8 cellular contexts compared by ENCODE assay signal in genomic region chr19:46487802-46488445, GRCh38. TPM values are rescaled to one million over a fixed set of nuclear protein-coding genes. Genes with fewer than 3 reads are reported as not detected.
DNase-seq lines count a peak whose midpoint lies in the region; ATAC-seq and TF ChIP-seq lines count a peak whose summit lies in the region.

No MANE protein-coding gene starts in this region.

- ATAC-seq in natural killer cell (peak; percentile 65 to 92 (median 90)), GM19395 (IDR thresholded peaks at IDR 0.05; ENCODE audit: unreplicated experiment) (no peak)
- peak; percentile 67 to 72 for ATAC-seq in stimulated activated naive B cell treated with anti-CD40 and anti-IgM and Interleukin-4, amounts not matched to agents 10 μg/mL and 1 μg/mL and 100 μg/mL, for 72 hours (replicated peaks)

- no peaks in the 10 kb centered on the region for H3K36me3 ChIP-seq in OCI-LY3 (replicated peaks; ENCODE audit: low read depth, low read length)
- H3K36me3 ChIP-seq in fibroblast of lung (ENCODE audit: control insufficient read depth, insufficient read depth, low read length): no peaks in the 10 kb centered on the region

- peak; percentile 55 for DNase-seq in HPDE6-E6E7 (ENCODE audit: extremely low spot score)
- DNase-seq in activated T-cell treated with anti-CD3 and anti-CD28 coated beads, Interleukin-2, amount 50 U/mL, for 24 hours: peak; percentile 90
- DNase-seq in fibroblast of lung (ENCODE audit: low read depth in 2 of 2): peak; percentile 48 to 71
- DNase-seq in natural killer cell: peak; percentile 73
- DNase-seq in stimulated activated naive B cell treated with anti-CD40 and anti-IgM and Interleukin-4, amounts not matched to agents 10 μg/mL and 1 μg/mL and 100 μg/mL, for 72 hours: peak; percentile 52

- H2AFZ ChIP-seq in OCI-LY3 (ENCODE audit: low read depth, low read length) (peak overlapping the region; percentile 82), fibroblast of lung (ENCODE audit: low read length) (peak overlapping the region; percentile 47)

- TF ChIP-seq CTCF in C4-2B (conservative IDR thresholded peaks at IDR 0.05) (peak; percentile 81), OCI-LY3 (IDR thresholded peaks at IDR 0.05; ENCODE audit: low read depth, low read length) (peak; percentile 97), fibroblast of lung (conservative IDR thresholded peaks at IDR 0.05 in 1 of 2, IDR thresholded peaks at IDR 0.05 in 1 of 2; ENCODE audit: low read depth in 1 of 2, low read length in 2 of 2) (peak; percentile 93 to 99), natural killer cell (IDR thresholded peaks at IDR 0.05) (peak; percentile 85)

- H3K27ac ChIP-seq in C4-2B (no peak overlapping the region), OCI-LY3 (ENCODE audit: low read length) (no peak overlapping the region), fibroblast of lung (ENCODE audit: insufficient read depth, low read length) (no peak overlapping the region)

- no peaks in the 10 kb centered on the region for H3K36me3 Mint-ChIP-seq in activated T-cell treated with anti-CD3 and anti-CD28 coated beads, Interleukin-2, amount 50 U/mL, for 24 hours (ENCODE audit: low read depth)
- H3K36me3 Mint-ChIP-seq in natural killer cell: no peaks in the 10 kb centered on the region
- H3K36me3 Mint-ChIP-seq in stimulated activated naive B cell treated with anti-CD40 and anti-IgM and Interleukin-4, amounts not matched to agents 10 μg/mL and 1 μg/mL and 100 μg/mL, for 72 hours: no peaks in the 10 kb centered on the region

- H3K4me1 ChIP-seq in OCI-LY3 (ENCODE audit: low read length): peaks cover 7% of the 10 kb centered on the region; the same call in 1 of the 2 replicates
- peaks cover 7% of the 10 kb centered on the region for H3K4me1 ChIP-seq in fibroblast of lung (ENCODE audit: control insufficient read depth, extremely low read depth, insufficient read depth, low read length)

- H3K79me2 ChIP-seq in OCI-LY3 (ENCODE audit: low read length): no peaks in the 10 kb centered on the region
- no peaks in the 10 kb centered on the region for H3K79me2 ChIP-seq in fibroblast of lung (ENCODE audit: control insufficient read depth, insufficient read depth, low read length)

- peak overlapping the region; percentile 57 for H3K4me3 ChIP-seq in OCI-LY3 (ENCODE audit: low read length)
- H3K4me3 ChIP-seq in fibroblast of lung (replicated peaks in 1 of 4; ENCODE audit: control extremely low read depth in 1 of 4, insufficient read depth in 1 of 4, low read depth in 3 of 4, low read length in 4 of 4): peak overlapping the region; percentile 26 to 55 (median 42)

- intact Hi-C loops in natural killer cell (cut with micrococcal nuclease): loop anchor here (1.0 to 2.0 kb wide), 5 partner anchors 85 to 459 kb away; no protein-coding TSS in a partner anchor

- no peak overlapping the region for H3K4me3 Mint-ChIP-seq in activated T-cell treated with anti-CD3 and anti-CD28 coated beads, Interleukin-2, amount 50 U/mL, for 24 hours
- H3K4me3 Mint-ChIP-seq in natural killer cell: no peak overlapping the region
- H3K4me3 Mint-ChIP-seq in stimulated activated naive B cell treated with anti-CD40 and anti-IgM and Interleukin-4, amounts not matched to agents 10 μg/mL and 1 μg/mL and 100 μg/mL, for 72 hours: no peak overlapping the region

- H3K4me2 ChIP-seq in OCI-LY3 (ENCODE audit: low read length) (peak overlapping the region; percentile 73), fibroblast of lung (ENCODE audit: extremely low read depth, insufficient read depth, low read length) (peak overlapping the region; percentile 83)

- H3K27ac Mint-ChIP-seq in activated T-cell treated with anti-CD3 and anti-CD28 coated beads, Interleukin-2, amount 50 U/mL, for 24 hours: no peak overlapping the region
- H3K27ac Mint-ChIP-seq in natural killer cell: no peak overlapping the region
- peak overlapping the region; percentile 59 for H3K27ac Mint-ChIP-seq in stimulated activated naive B cell treated with anti-CD40 and anti-IgM and Interleukin-4, amounts not matched to agents 10 μg/mL and 1 μg/mL and 100 μg/mL, for 72 hours

- no peaks in the 10 kb centered on the region for H3K9me3 ChIP-seq in OCI-LY3 (ENCODE audit: insufficient read depth, low read length)
- no peaks in the 10 kb centered on the region for H3K9me3 ChIP-seq in fibroblast of lung (ENCODE audit: control insufficient read depth, insufficient read depth, low read depth, low read length)

- H3K27me3 ChIP-seq in OCI-LY3 (ENCODE audit: low read depth, low read length): peaks cover 35% of the 10 kb centered on the region
- H3K27me3 ChIP-seq in fibroblast of lung (ENCODE audit: control insufficient read depth, insufficient read depth, low read length): peaks cover 16% of the 10 kb centered on the region

- H4K20me1 ChIP-seq in OCI-LY3 (ENCODE audit: insufficient read depth, low read length) (no peaks in the 10 kb centered on the region), fibroblast of lung (ENCODE audit: control insufficient read depth, extremely low read depth, insufficient read depth, low read length) (no peaks in the 10 kb centered on the region)

- peaks cover 80% of the 10 kb centered on the region for H3K27me3 Mint-ChIP-seq in activated T-cell treated with anti-CD3 and anti-CD28 coated beads, Interleukin-2, amount 50 U/mL, for 24 hours
- peaks cover 62 to 63% of the 10 kb centered on the region in 2 donors for H3K27me3 Mint-ChIP-seq in natural killer cell (ENCODE audit: low read depth in 2 of 2)
- peaks cover 76 to 86% of the 10 kb centered on the region in 2 donors for H3K27me3 Mint-ChIP-seq in stimulated activated naive B cell treated with anti-CD40 and anti-IgM and Interleukin-4, amounts not matched to agents 10 μg/mL and 1 μg/mL and 100 μg/mL, for 72 hours

- H3K9me3 Mint-ChIP-seq in activated T-cell treated with anti-CD3 and anti-CD28 coated beads, Interleukin-2, amount 50 U/mL, for 24 hours: no peaks in the 10 kb centered on the region
- H3K9me3 Mint-ChIP-seq in natural killer cell: no peaks in the 10 kb centered on the region
- H3K9me3 Mint-ChIP-seq in stimulated activated naive B cell treated with anti-CD40 and anti-IgM and Interleukin-4, amounts not matched to agents 10 μg/mL and 1 μg/mL and 100 μg/mL, for 72 hours: no peaks in the 10 kb centered on the region

- peaks cover 23% of the 10 kb centered on the region for H3K4me1 Mint-ChIP-seq in activated T-cell treated with anti-CD3 and anti-CD28 coated beads, Interleukin-2, amount 50 U/mL, for 24 hours (ENCODE audit: low read depth)
- H3K4me1 Mint-ChIP-seq in natural killer cell: peaks cover 0 to 9% of the 10 kb centered on the region in 2 donors
- H3K4me1 Mint-ChIP-seq in stimulated activated naive B cell treated with anti-CD40 and anti-IgM and Interleukin-4, amounts not matched to agents 10 μg/mL and 1 μg/mL and 100 μg/mL, for 72 hours: peaks cover 21 to 42% of the 10 kb centered on the region in 2 donors

- H3K9ac ChIP-seq in OCI-LY3 (ENCODE audit: low read length): peak overlapping the region; percentile 34; the same call in 1 of the 2 replicates
- H3K9ac ChIP-seq in fibroblast of lung (ENCODE audit: insufficient read depth, low read length): no peak overlapping the region

RNA-seq across cellular contexts. Expression of gene PNMA8B, which starts 7.7 kb away (rescaled TPM):
- 1.3 and 1.7 TPM in 2 replicates for total RNA-seq in fibroblast of lung
- 0.12 and 0.14 TPM in 2 replicates for polyA plus RNA-seq in fibroblast of lung
- 0.31 and 0.70 TPM in 2 replicates for polyA plus RNA-seq in fibroblast of lung (2012)
- polyA minus RNA-seq in fibroblast of lung (ENCODE audit: low replicate concordance): 0.08 and 1.0 TPM in 2 replicates
- total RNA-seq in natural killer cell: under 1 TPM in 2 of 3 donors, not detected in 1; 0.08 to 0.09 TPM

RNA-seq across cellular contexts. Expression of gene PNMA8A, which starts 16.6 kb away (rescaled TPM):
- total RNA-seq in fibroblast of lung (3.9 and 8.9 TPM in 2 replicates), natural killer cell (not detected)
- polyA plus RNA-seq in fibroblast of lung: 0.45 and 1.4 TPM in 2 replicates
- polyA plus RNA-seq in fibroblast of lung (2012): 0.56 and 1.4 TPM in 2 replicates
- polyA minus RNA-seq in fibroblast of lung (ENCODE audit: low replicate concordance): 0.41 TPM in 1 of 2 replicates, not detected in the other

RNA-seq across cellular contexts. Expression of gene PNMA8C, which starts 59.2 kb away (rescaled TPM):
- total RNA-seq in fibroblast of lung (under 0.01 and 0.17 TPM in 2 replicates), natural killer cell (1 to 10 TPM in 1 of 3 donors, under 1 TPM in 2; 0.55 to 1.2 (median 0.87) TPM)
- 0.01 and 0.07 TPM in 2 replicates for polyA plus RNA-seq in fibroblast of lung
- polyA plus RNA-seq in fibroblast of lung (2012): 0.05 TPM in 1 of 2 replicates, not detected in the other
- polyA minus RNA-seq in fibroblast of lung (ENCODE audit: low replicate concordance): not detected in 2 replicates
